9 cellular contexts compared by ENCODE assay signal in genomic region chr6:57262901-57263694, GRCh38. TPM values are rescaled to one million over a fixed set of nuclear protein-coding genes. Genes with fewer than 3 reads are reported as not detected.
A peak's percentile ranks its signal among the peaks of the same experiment; 100 is the strongest.
DNase-seq lines count a peak whose midpoint lies in the region; ATAC-seq and TF ChIP-seq lines count a peak whose summit lies in the region.
"Had no signal": no experiment of that assay in that cellular context is flagged by ENCODE, and none has a peak within 500 bp of the region (broad histone marks: within the 10 kb centered on the region; RNA-seq: fewer than 3 reads in every experiment).

No MANE protein-coding gene starts in this region.

- POLR2A ChIA-PET in IMR-90 (lab: Charles Lee; ENCODE audit: unreplicated experiment) = no interaction called here

- peak overlapping the region; percentile 77 for H3K9ac ChIP-seq in IMR-90 (ENCODE audit: low read depth, low read length)

- H3K36me3 ChIP-seq in IMR-90 (ENCODE audit: control insufficient read depth, insufficient read depth, low read length) (no peaks in the 10 kb centered on the region), brain microvascular endothelial cell (replicated peaks) (no peaks in the 10 kb centered on the region), left lung (no peaks in the 10 kb centered on the region)

- peak overlapping the region; percentile 75 for H2AK9ac ChIP-seq in IMR-90 (replicated peaks; ENCODE audit: low read depth, low read length, poor library complexity)

- no peak overlapping the region for H3K4me3 Mint-ChIP-seq in activated CD8-positive, alpha-beta memory T cell treated with anti-CD3 and anti-CD28 coated beads, Interleukin-2, amount 10 ng/mL, durations not matched to agents 7 days and 5 days
- H3K4me3 Mint-ChIP-seq: activated CD4-positive, alpha-beta memory T cell treated with anti-CD3 and anti-CD28 coated beads for 36 hours had no signal

- H3K18ac ChIP-seq in IMR-90 (ENCODE audit: low read depth, low read length) = peak overlapping the region; percentile 97

- peak overlapping the region; percentile 97 for H2BK20ac ChIP-seq in IMR-90 (ENCODE audit: low read depth, low read length)

- 17% methylated on average over 1 of the region's 3 CpGs; no CpG with 5 or more reads in 1 of the 2 experiments for WGBS in IMR-90 (ENCODE audit: extremely low coverage in 2 of 2, insufficient read length in 1 of 2), 2 experiments

- peak overlapping the region; percentile 97 for H4K91ac ChIP-seq in IMR-90 (ENCODE audit: insufficient read depth, low read depth, low read length)

- peak; percentile 67 for ATAC-seq in IMR-90 (ENCODE audit: low read depth)
- peak; percentile 43 for ATAC-seq in left lung
- no peak for ATAC-seq in activated CD8-positive, alpha-beta memory T cell treated with anti-CD3 and anti-CD28 coated beads, Interleukin-2, amount 10 ng/mL, durations not matched to agents 7 days and 5 days
- ATAC-seq in GM21786 (IDR thresholded peaks at IDR 0.05; ENCODE audit: unreplicated experiment) = no peak

- TF ChIP-seq RAD21 in IMR-90 (IDR thresholded peaks at IDR 0.05; ENCODE audit: low read length) = no peak

- H2BK15ac ChIP-seq in IMR-90 (ENCODE audit: low read depth, low read length) = peak overlapping the region; percentile 95

- peak overlapping the region; percentile 87 for H2BK120ac ChIP-seq in IMR-90 (ENCODE audit: low read depth, low read length)

- H3K4me3 ChIP-seq in IMR-90 (ENCODE audit: insufficient read depth, low read depth, low read length) = no peak overlapping the region
- H3K4me3 ChIP-seq in brain microvascular endothelial cell (ENCODE audit: low read depth, low read length) = no peak overlapping the region
- H3K4me3 ChIP-seq in left lung = no peak overlapping the region

- H3K56ac ChIP-seq in IMR-90 (ENCODE audit: extremely low read depth, insufficient read depth, low read length) = peak overlapping the region; percentile 76

- peaks cover 2% of the 10 kb centered on the region for H3K27me3 Mint-ChIP-seq in activated CD8-positive, alpha-beta memory T cell treated with anti-CD3 and anti-CD28 coated beads, Interleukin-2, amount 10 ng/mL, durations not matched to agents 7 days and 5 days

- peak overlapping the region; percentile 72 for H4K5ac ChIP-seq in IMR-90 (ENCODE audit: low read depth, low read length)

- H3K4me1 ChIP-seq in IMR-90 (ENCODE audit: control insufficient read depth, insufficient read depth, low read length) (peaks cover 29% of the 10 kb centered on the region), left lung (peaks cover 0 to 4% of the 10 kb centered on the region in 2 donors)

- no peaks in the 10 kb centered on the region for H3K9me3 Mint-ChIP-seq in activated CD8-positive, alpha-beta memory T cell treated with anti-CD3 and anti-CD28 coated beads, Interleukin-2, amount 10 ng/mL, durations not matched to agents 7 days and 5 days (ENCODE audit: low read depth)
- H3K9me3 Mint-ChIP-seq: activated CD4-positive, alpha-beta memory T cell treated with anti-CD3 and anti-CD28 coated beads for 36 hours had no signal

- TF ChIP-seq POLR2A in IMR-90 (IDR thresholded peaks at IDR 0.05; ENCODE audit: low read depth, low read length) = no peak

- no peak overlapping the region for H3K27ac Mint-ChIP-seq in activated CD8-positive, alpha-beta memory T cell treated with anti-CD3 and anti-CD28 coated beads, Interleukin-2, amount 10 ng/mL, durations not matched to agents 7 days and 5 days
- H3K27ac Mint-ChIP-seq: activated CD4-positive, alpha-beta memory T cell treated with anti-CD3 and anti-CD28 coated beads for 36 hours had no signal

- H2AK5ac ChIP-seq in IMR-90 (ENCODE audit: low read depth, low read length) = peak overlapping the region; percentile 96

- intact Hi-C loops in IMR-90 (cut with micrococcal nuclease) (no loop called here), left lung (cut with DNase I) (no loop called here)

- in situ Hi-C loops in IMR-90 (cut with MboI; ENCODE audit: low sequenced_read_pairs) = no loop called here
- in situ Hi-C loops in brain microvascular endothelial cell (cut with HindIII; ENCODE audit: low pct_ligation_motif_present, low sequenced_read_pairs) = no loop called here

- peaks cover 8% of the 10 kb centered on the region for H3K4me1 Mint-ChIP-seq in activated CD8-positive, alpha-beta memory T cell treated with anti-CD3 and anti-CD28 coated beads, Interleukin-2, amount 10 ng/mL, durations not matched to agents 7 days and 5 days

- CTCF ChIA-PET in IMR-90 (lab: Yijun Ruan, JAX) = interaction anchor here (0.6 to 1.4 kb wide), 4 partner anchors 18 to 54 kb away, joined by 3 read pairs; no protein-coding TSS in a partner anchor
- CTCF ChIA-PET in activated CD8-positive, alpha-beta memory T cell treated with anti-CD3 and anti-CD28 coated beads, Interleukin-2, amount 10 ng/mL, durations not matched to agents 7 days and 5 days (lab: Charles Lee) = no interaction called here

- H3K9me3 ChIP-seq in IMR-90 (ENCODE audit: control insufficient read depth, insufficient read depth, low read length) (no peaks in the 10 kb centered on the region), left lung (no peaks in the 10 kb centered on the region)

- no peaks in the 10 kb centered on the region for H4K20me1 ChIP-seq in IMR-90 (ENCODE audit: insufficient read depth, low read length)

- DNase-seq in IMR-90 (peak; percentile 98), brain microvascular endothelial cell (peak; percentile 92), left lung (no peak), stromal cell of bone marrow (ENCODE audit: low read depth) (peak; percentile 94), SHP77 treated with DMSO at 0.1 percent for 48 hours (lab: John Stamatoyannopoulos, UW) (no peak)
- DNase-seq in NK-92 treated with Interleukin-12 subunit alpha and Interleukin-12 subunit beta, amount 100 ng/mL, for 24 hours (lab: John Stamatoyannopoulos, UW) = no peak
- DNase-seq in activated CD8-positive, alpha-beta memory T cell treated with anti-CD3 and anti-CD28 coated beads, Interleukin-2, amount 10 ng/mL, durations not matched to agents 7 days and 5 days = no peak
- DNase-seq: activated CD4-positive, alpha-beta memory T cell treated with anti-CD3 and anti-CD28 coated beads for 36 hours had no signal

- BruUV-seq in IMR-90 (replicated peaks; lab: Mats Ljungman, UMichigan) = no TSS peak

- H3K36me3 Mint-ChIP-seq in activated CD8-positive, alpha-beta memory T cell treated with anti-CD3 and anti-CD28 coated beads, Interleukin-2, amount 10 ng/mL, durations not matched to agents 7 days and 5 days = no peaks in the 10 kb centered on the region
- H3K36me3 Mint-ChIP-seq: activated CD4-positive, alpha-beta memory T cell treated with anti-CD3 and anti-CD28 coated beads for 36 hours had no signal

- H3K14ac ChIP-seq in IMR-90 (replicated peaks; ENCODE audit: low read depth, low read length) = peak overlapping the region; percentile 97

- peak overlapping the region; percentile 93; the same call in 1 of the 2 replicates for H3K23ac ChIP-seq in IMR-90 (ENCODE audit: low read depth, low read length)

- H4K8ac ChIP-seq in IMR-90 (ENCODE audit: low read depth in 2 of 2, low read length in 2 of 2) = peak overlapping the region; percentile 89 to 97

- peak overlapping the region; percentile 47 for H3K4me2 ChIP-seq in IMR-90 (ENCODE audit: low read depth, low read length)

- H3K4ac ChIP-seq in IMR-90 (ENCODE audit: low read depth, low read length) = peak overlapping the region; percentile 99

- dilution Hi-C loops in IMR-90 (cut with HindIII; ENCODE audit: low sequenced_read_pairs, unreplicated experiment) = no loop called here

- H3K27me3 ChIP-seq in IMR-90 (ENCODE audit: control insufficient read depth, insufficient read depth, low read length) (no peaks in the 10 kb centered on the region), brain microvascular endothelial cell (replicated peaks) (no peaks in the 10 kb centered on the region), left lung (no peaks in the 10 kb centered on the region)

- H3K27ac ChIP-seq in IMR-90 (ENCODE audit: insufficient read depth, low read length) = peak overlapping the region; percentile 88
- peak overlapping the region; percentile 93 for H3K27ac ChIP-seq in brain microvascular endothelial cell
- peak overlapping the region in 1 of 2 donors; percentile 54 for H3K27ac ChIP-seq in left lung

- H2AFZ ChIP-seq in IMR-90 (replicated peaks; ENCODE audit: low read length, poor library complexity) = peak overlapping the region; percentile 6

- H3K79me1 ChIP-seq in IMR-90 (ENCODE audit: low read depth in 1 of 2, low read length in 2 of 2) = peaks cover 12 to 42% of the 10 kb centered on the region in 2 experiments; a peak in 3 of 4 replicates

- H3K9me1 ChIP-seq in IMR-90 (ENCODE audit: insufficient read depth, low read length) = peaks cover 13% of the 10 kb centered on the region

- TF ChIP-seq CTCF in IMR-90 (conservative IDR thresholded peaks at IDR 0.05; ENCODE audit: low read depth, low read length) = no peak
- no peak for TF ChIP-seq CTCF in brain microvascular endothelial cell (IDR thresholded peaks at IDR 0.05; ENCODE audit: low read depth, low read length, missing control alignments)
- TF ChIP-seq CTCF in left lung (IDR thresholded peaks at IDR 0.05) = no peak

- H2BK5ac ChIP-seq in IMR-90 (ENCODE audit: low read depth, low read length, poor library complexity, severe bottlenecking) = peak overlapping the region; percentile 94

TF ChIP-seq in IMR-90, 13 proteins besides CTCF, POLR2A, EP300 and RAD21 (continues in another document):
- TF ChIP-seq MAZ (IDR thresholded peaks at IDR 0.05; ENCODE audit: borderline replicate concordance, low read depth, low read length) = no peak
- TF ChIP-seq BHLHE40 (IDR thresholded peaks at IDR 0.05; ENCODE audit: low read depth, low read length) = no peak
- no peak; the same call in 1 of the 2 replicates for TF ChIP-seq MXI1 (IDR thresholded peaks at IDR 0.05; ENCODE audit: borderline replicate concordance, low read depth, low read length)
- peak; percentile 25; the same call in 1 of the 2 replicates for TF ChIP-seq FOS (IDR thresholded peaks at IDR 0.05; ENCODE audit: low read depth, low read length)
- peak; percentile 28; the same call in 1 of the 2 replicates for TF ChIP-seq MAFK (IDR thresholded peaks at IDR 0.05; ENCODE audit: low read depth, low read length)
- no peak for TF ChIP-seq SMC3 (IDR thresholded peaks at IDR 0.05; ENCODE audit: low read depth, low read length)

RNA-seq across cellular contexts. Expression of gene RAB23, which starts 41.0 kb away (rescaled TPM):
- total RNA-seq in IMR-90 (2012; rRNA removed) (13.3 and 28.9 TPM in 2 replicates), left lung (10 to 100 TPM; 14.0 to 21.7 TPM)
- polyA plus RNA-seq in IMR-90 (2012; rRNA removed) = 7.8 and 10.8 TPM in 2 replicates
- 1.8 and 2.0 TPM in 2 replicates for polyA plus RNA-seq in IMR-90 (2012; cell fraction: cytosol; rRNA removed)
- 0.72 and 6.9 TPM in 2 replicates for polyA plus RNA-seq in IMR-90 (2012; cell fraction: nucleus; rRNA removed; ENCODE audit: low replicate concordance)
- total RNA-seq in activated CD8-positive, alpha-beta memory T cell treated with anti-CD3 and anti-CD28 coated beads, Interleukin-2, amount 10 ng/mL, durations not matched to agents 7 days and 5 days = 1 to 10 TPM; 3.3 to 3.9 TPM

RNA-seq across cellular contexts. Expression of gene PRIM2, which starts 54.3 kb away (rescaled TPM):
- total RNA-seq in IMR-90 (2012; rRNA removed) (37.5 and 50.5 TPM in 2 replicates), left lung (10 to 100 TPM; 11.2 to 14.9 TPM)
- 7.7 and 11.8 TPM in 2 replicates for polyA plus RNA-seq in IMR-90 (2012; rRNA removed)
- 2.1 and 3.4 TPM in 2 replicates for polyA plus RNA-seq in IMR-90 (2012; cell fraction: cytosol; rRNA removed)
- 0.87 and 7.2 TPM in 2 replicates for polyA plus RNA-seq in IMR-90 (2012; cell fraction: nucleus; rRNA removed; ENCODE audit: low replicate concordance)
- 10 to 100 TPM; 36.2 to 42.8 TPM for total RNA-seq in activated CD8-positive, alpha-beta memory T cell treated with anti-CD3 and anti-CD28 coated beads, Interleukin-2, amount 10 ng/mL, durations not matched to agents 7 days and 5 days

Comparison
In these comparisons a context has a peak if more than half of its experiments do, and no peak if none do; other contexts are left out.
1. ATAC-seq: peak in IMR-90 (single experiment) and left lung (single experiment); none in activated CD8-positive, alpha-beta memory T cell treated with anti-CD3 and anti-CD28 coated beads, Interleukin-2, amount 10 ng/mL, durations not matched to agents 7 days and 5 days (single experiment) and GM21786 (single experiment).
2. DNase-seq: peak in IMR-90 (single experiment), brain microvascular endothelial cell (single experiment) and stromal cell of bone marrow (single experiment); none in left lung (0 of 2), SHP77 treated with DMSO at 0.1 percent for 48 hours (single experiment), NK-92 treated with Interleukin-12 subunit alpha and Interleukin-12 subunit beta, amount 100 ng/mL, for 24 hours (single experiment) and activated CD8-positive, alpha-beta memory T cell treated with anti-CD3 and anti-CD28 coated beads, Interleukin-2, amount 10 ng/mL, durations not matched to agents 7 days and 5 days (single experiment).